8 cellular contexts compared by ENCODE assay signal in the genomic region with DNA sequence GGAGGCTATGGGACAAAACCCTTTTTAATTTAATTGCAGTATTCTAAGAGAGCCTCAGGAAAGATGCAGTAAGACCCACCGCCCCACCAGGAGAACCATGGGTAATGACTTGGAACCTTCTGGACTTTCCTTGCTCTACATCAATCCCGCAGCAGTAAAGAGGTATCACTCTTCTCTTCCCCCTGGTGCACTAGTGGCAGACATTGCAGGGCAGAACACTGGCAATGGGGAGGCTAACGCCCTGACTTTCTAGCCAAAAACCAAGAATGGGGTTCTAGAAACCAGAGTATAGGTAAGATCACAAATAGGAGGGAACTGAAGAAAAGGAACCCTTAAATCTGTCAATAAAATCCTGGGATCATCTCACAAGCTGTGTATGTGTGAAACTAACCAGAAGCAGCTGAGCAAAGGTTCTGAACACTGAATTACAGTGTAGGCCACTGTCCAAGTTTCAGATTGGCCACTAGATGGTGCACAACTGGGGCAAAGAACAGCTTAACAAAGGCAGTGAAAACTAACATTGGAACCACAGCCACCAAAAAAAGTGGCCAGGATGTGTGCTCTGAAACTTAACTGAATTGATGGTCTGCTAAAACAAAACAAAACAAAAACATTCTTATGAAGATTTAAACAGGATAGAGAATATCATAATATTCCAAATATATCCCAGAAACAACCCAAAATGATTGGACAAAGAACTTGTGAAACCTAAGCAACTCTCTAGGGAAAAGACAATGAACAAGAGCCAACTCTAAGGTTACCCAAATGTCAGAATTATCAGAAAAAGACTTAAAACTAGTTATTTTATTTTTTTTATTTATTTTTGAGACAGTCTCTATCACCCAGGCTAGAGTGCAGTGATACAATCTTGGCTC. TPM values are rescaled to one million over a fixed set of nuclear protein-coding genes. Genes with fewer than 3 reads are reported as not detected.
DNase-seq lines count a peak whose midpoint lies in the region; ATAC-seq and TF ChIP-seq lines count a peak whose summit lies in the region.

No MANE protein-coding gene starts in this region.

- WGBS in ovary, 3 donors: 95 to 99% (median 99%) methylated on average over 3 of the region's 3 CpGs

- TF ChIP-seq EP300 in ovary (IDR thresholded peaks at IDR 0.05): no peak

- H3K27me3 ChIP-seq in SJCRH30: no peaks in the 10 kb centered on the region
- H3K27me3 ChIP-seq in ovary: no peaks in the 10 kb centered on the region

- intact Hi-C loops in ovary (cut with DNase I): no loop called here

- H3K9me3 ChIP-seq in SJCRH30 (replicated peaks): no peaks in the 10 kb centered on the region
- peaks cover 0 to 5% of the 10 kb centered on the region in 2 donors for H3K9me3 ChIP-seq in ovary

- H3K4me3 ChIP-seq in GM12875 (ENCODE audit: low read depth, low read length): no peak overlapping the region
- no peak overlapping the region for H3K4me3 ChIP-seq in SJCRH30
- H3K4me3 ChIP-seq in choroid plexus epithelial cell (ENCODE audit: low read depth, low read length): no peak overlapping the region
- no peak overlapping the region for H3K4me3 ChIP-seq in ovary

- H3K4me1 ChIP-seq in SJCRH30 (no peaks in the 10 kb centered on the region), ovary (ENCODE audit: insufficient read depth) (no peaks in the 10 kb centered on the region)

- ATAC-seq in GM18505 (IDR thresholded peaks at IDR 0.05; ENCODE audit: unreplicated experiment): no peak

- DNase-seq in AG20443 (ENCODE audit: low spot score) (peak; percentile 74), HuH-7 (ENCODE audit: low spot score) (peak; percentile 46), SJCRH30 (peak; percentile 59 to 82), choroid plexus epithelial cell (ENCODE audit: low read depth) (peak; percentile 81), midbrain (lab: John Stamatoyannopoulos, UW) (peak; percentile 27), ovary (no peak)

- TF ChIP-seq POLR2A in GM18505 (IDR thresholded peaks at IDR 0.05; ENCODE audit: borderline replicate concordance, extremely low read depth, insufficient read depth, insufficient read length): no peak
- no peak for TF ChIP-seq POLR2A in ovary (IDR thresholded peaks at IDR 0.05)

- H3K36me3 ChIP-seq in SJCRH30 (peaks cover 90% of the 10 kb centered on the region), ovary (no peaks in the 10 kb centered on the region)

- H3K27ac ChIP-seq in SJCRH30: no peak overlapping the region
- no peak overlapping the region for H3K27ac ChIP-seq in ovary

- TF ChIP-seq CTCF in GM12875 (IDR thresholded peaks at IDR 0.05; ENCODE audit: borderline replicate concordance, insufficient read depth, low read depth, low read length) (peak; percentile 77), choroid plexus epithelial cell (conservative IDR thresholded peaks at IDR 0.05; ENCODE audit: low read depth, low read length) (peak; percentile 94), ovary (IDR thresholded peaks at IDR 0.05) (no peak)

RNA-seq across cellular contexts. Expression of a gene that starts 6.6 kb away (rescaled TPM):
- 9.1 and 9.2 TPM in 2 replicates for total RNA-seq in SJCRH30 (2014; rRNA removed; shearing (Covaris generic))
- total RNA-seq in ovary: 1 to 10 TPM; 1.7 to 3.9 (median 2.5) TPM
- 1 to 10 TPM in 1 of 2 donors, under 1 TPM in 1; 0.82 to 1.3 TPM for polyA plus RNA-seq in ovary

Comparison
In these comparisons a context has a peak if more than half of its experiments do, and no peak if none do; other contexts are left out.
1. DNase-seq: peak in AG20443 (single experiment), HuH-7 (single experiment), SJCRH30 (2 of 2), choroid plexus epithelial cell (single experiment) and midbrain (single experiment); none in ovary (0 of 5).
2. CTCF ChIP-seq: peak in GM12875 (single experiment) and choroid plexus epithelial cell (single experiment); none in ovary (0 of 3).